In genomic region chr10:12041766-12042408, GRCh38 we compare ENCODE assay signal across 8 cellular contexts. TPM values are rescaled to one million over a fixed set of nuclear protein-coding genes. Genes with fewer than 3 reads are reported as not detected.
DNase-seq lines count a peak whose midpoint lies in the region; ATAC-seq and TF ChIP-seq lines count a peak whose summit lies in the region.

No MANE protein-coding gene starts in this region.

- POLR2A ChIA-PET in HEK293 (lab: Yijun Ruan, JAX), result interaction anchor here (0.5 to 2.9 kb wide), 9 partner anchors 8 to 65 kb away, joined by 3 to 40 read pairs (median 4); partner anchors contain the start of gene DHTKD1

- H3K36me3 ChIP-seq in HEK293 (ENCODE audit: control insufficient read depth in 2 of 2, insufficient read depth in 1 of 2, low read length in 2 of 2), result no peaks in the 10 kb centered on the region; a peak in 1 of 3 replicates
- no peaks in the 10 kb centered on the region for H3K36me3 ChIP-seq in colonic mucosa
- H3K36me3 ChIP-seq in mesodermal cell (ENCODE audit: control insufficient read depth, insufficient read depth, low read length), result peaks cover 6% of the 10 kb centered on the region

- no peak for ATAC-seq in HG03108 (IDR thresholded peaks at IDR 0.05; ENCODE audit: unreplicated experiment)

- DNase-seq in DMS 273 (lab: John Stamatoyannopoulos, UW; ENCODE audit: unreplicated experiment) (peak; percentile 30), SW 1271 (lab: John Stamatoyannopoulos, UW) (peak; percentile 7 to 12), colonic mucosa (peak; percentile 51), DMS153 (lab: John Stamatoyannopoulos, UW) (no peak)

- H3K27ac ChIP-seq in HEK293 (ENCODE audit: extremely low read depth, low read depth, low read length) (peak overlapping the region; percentile 100), colonic mucosa (peak overlapping the region; percentile 92), mesodermal cell (ENCODE audit: low read depth, low read length, severe bottlenecking) (peak overlapping the region; percentile 100)

- peaks cover 23% of the 10 kb centered on the region for H3K36me3 Mint-ChIP-seq in stimulated activated naive CD8-positive, alpha-beta T cell treated with anti-CD3 and anti-CD28 coated beads, Interleukin-15, Interleukin-2, amounts not matched to agents 100 ng/mL and 50 ng/mL, for 24 hours (ENCODE audit: low read depth)

- intact Hi-C loops in colonic mucosa (cut with DNase I), result no loop called here

- H3K27me3 ChIP-seq in colonic mucosa, result no peaks in the 10 kb centered on the region

- no peaks in the 10 kb centered on the region for H3K27me3 Mint-ChIP-seq in stimulated activated naive CD8-positive, alpha-beta T cell treated with anti-CD3 and anti-CD28 coated beads, Interleukin-15, Interleukin-2, amounts not matched to agents 100 ng/mL and 50 ng/mL, for 24 hours

- CTCF ChIA-PET in HEK293 (lab: Yijun Ruan, JAX), result interaction anchor here (0.6 to 1.7 kb wide), 3 partner anchors 28 to 1950 kb away, joined by 3 to 6 read pairs (median 6); no protein-coding TSS in a partner anchor

- H3K9me3 ChIP-seq in HEK293 (ENCODE audit: control insufficient read depth, insufficient read depth, low read depth, low read length) (no peaks in the 10 kb centered on the region), colonic mucosa (no peaks in the 10 kb centered on the region), mesodermal cell (ENCODE audit: control insufficient read depth, low read length) (peaks cover 4% of the 10 kb centered on the region)

- H3K4me1 ChIP-seq in HEK293 (ENCODE audit: control insufficient read depth, insufficient read depth, low read length) (peaks cover 10% of the 10 kb centered on the region), colonic mucosa (peaks cover 5% of the 10 kb centered on the region), mesodermal cell (ENCODE audit: control insufficient read depth, insufficient read depth, low read length, poor library complexity, severe bottlenecking) (no peaks in the 10 kb centered on the region)

- H3K9me3 Mint-ChIP-seq in stimulated activated naive CD8-positive, alpha-beta T cell treated with anti-CD3 and anti-CD28 coated beads, Interleukin-15, Interleukin-2, amounts not matched to agents 100 ng/mL and 50 ng/mL, for 24 hours, result no peaks in the 10 kb centered on the region

- WGBS in mesodermal cell (ENCODE audit: insufficient coverage in 2 of 2), 2 experiments, result 2% methylated on average over 13 to 23 of the region's 26 CpGs

- peaks cover 46% of the 10 kb centered on the region for H3K4me1 Mint-ChIP-seq in stimulated activated naive CD8-positive, alpha-beta T cell treated with anti-CD3 and anti-CD28 coated beads, Interleukin-15, Interleukin-2, amounts not matched to agents 100 ng/mL and 50 ng/mL, for 24 hours (ENCODE audit: low read depth)

- no peak for TF ChIP-seq CTCF in HEK293 (tag by site-specific recombination; IDR thresholded peaks at IDR 0.05)
- no peak for TF ChIP-seq CTCF in colonic mucosa (IDR thresholded peaks at IDR 0.05)

- peak overlapping the region; percentile 100 for H3K27ac Mint-ChIP-seq in stimulated activated naive CD8-positive, alpha-beta T cell treated with anti-CD3 and anti-CD28 coated beads, Interleukin-15, Interleukin-2, amounts not matched to agents 100 ng/mL and 50 ng/mL, for 24 hours

- H3K4me3 ChIP-seq in HEK293 (ENCODE audit: low read depth, low read length) (peak overlapping the region; percentile 87), colonic mucosa (peak overlapping the region; percentile 99), mesodermal cell (ENCODE audit: extremely low read depth, insufficient read depth, low read length, poor library complexity, severe bottlenecking) (peak overlapping the region; percentile 99)

- H3K4me3 Mint-ChIP-seq in stimulated activated naive CD8-positive, alpha-beta T cell treated with anti-CD3 and anti-CD28 coated beads, Interleukin-15, Interleukin-2, amounts not matched to agents 100 ng/mL and 50 ng/mL, for 24 hours, result peak overlapping the region; percentile 94

- H3K9ac ChIP-seq in colonic mucosa (ENCODE audit: low read depth in 2 of 2, low read length in 2 of 2), result peak overlapping the region; percentile 94 to 100

TF ChIP-seq in HEK293, 187 proteins besides CTCF, POLR2A, EP300 and RAD21 (continues in another document):
- TF ChIP-seq ZNF558 (tag by site-specific recombination; IDR thresholded peaks at IDR 0.05) (no peak), ZNF324 (tag by site-specific recombination; IDR thresholded peaks at IDR 0.05) (no peak), ZNF302 (tag by site-specific recombination; IDR thresholded peaks at IDR 0.05; ENCODE audit: low read depth) (no peak), ZNF398 (tag by site-specific recombination; IDR thresholded peaks at IDR 0.05) (peak; percentile 92), ZNF677 (tag by site-specific recombination; IDR thresholded peaks at IDR 0.05) (no peak), ZNF24 (tag by site-specific recombination; IDR thresholded peaks at IDR 0.05) (no peak), BCL11A (tag by site-specific recombination; IDR thresholded peaks at IDR 0.05; ENCODE audit: low read depth) (no peak), YY2 (tag by site-specific recombination; IDR thresholded peaks at IDR 0.05) (no peak), ZNF221 (tag by site-specific recombination; IDR thresholded peaks at IDR 0.05; ENCODE audit: borderline replicate concordance) (no peak), KLF1 (tag by site-specific recombination; IDR thresholded peaks at IDR 0.05) (0 out of 2 replicates have a peak, but pooled peaks have one; percentile 8), HOXA7 (CRISPR knock-in tag; IDR thresholded peaks at IDR 0.05; ENCODE audit: borderline replicate concordance) (no peak), ZNF473 (tag by site-specific recombination; IDR thresholded peaks at IDR 0.05) (no peak), ZNF623 (tag by site-specific recombination; IDR thresholded peaks at IDR 0.05) (no peak)
- TF ChIP-seq, protein P1, sequence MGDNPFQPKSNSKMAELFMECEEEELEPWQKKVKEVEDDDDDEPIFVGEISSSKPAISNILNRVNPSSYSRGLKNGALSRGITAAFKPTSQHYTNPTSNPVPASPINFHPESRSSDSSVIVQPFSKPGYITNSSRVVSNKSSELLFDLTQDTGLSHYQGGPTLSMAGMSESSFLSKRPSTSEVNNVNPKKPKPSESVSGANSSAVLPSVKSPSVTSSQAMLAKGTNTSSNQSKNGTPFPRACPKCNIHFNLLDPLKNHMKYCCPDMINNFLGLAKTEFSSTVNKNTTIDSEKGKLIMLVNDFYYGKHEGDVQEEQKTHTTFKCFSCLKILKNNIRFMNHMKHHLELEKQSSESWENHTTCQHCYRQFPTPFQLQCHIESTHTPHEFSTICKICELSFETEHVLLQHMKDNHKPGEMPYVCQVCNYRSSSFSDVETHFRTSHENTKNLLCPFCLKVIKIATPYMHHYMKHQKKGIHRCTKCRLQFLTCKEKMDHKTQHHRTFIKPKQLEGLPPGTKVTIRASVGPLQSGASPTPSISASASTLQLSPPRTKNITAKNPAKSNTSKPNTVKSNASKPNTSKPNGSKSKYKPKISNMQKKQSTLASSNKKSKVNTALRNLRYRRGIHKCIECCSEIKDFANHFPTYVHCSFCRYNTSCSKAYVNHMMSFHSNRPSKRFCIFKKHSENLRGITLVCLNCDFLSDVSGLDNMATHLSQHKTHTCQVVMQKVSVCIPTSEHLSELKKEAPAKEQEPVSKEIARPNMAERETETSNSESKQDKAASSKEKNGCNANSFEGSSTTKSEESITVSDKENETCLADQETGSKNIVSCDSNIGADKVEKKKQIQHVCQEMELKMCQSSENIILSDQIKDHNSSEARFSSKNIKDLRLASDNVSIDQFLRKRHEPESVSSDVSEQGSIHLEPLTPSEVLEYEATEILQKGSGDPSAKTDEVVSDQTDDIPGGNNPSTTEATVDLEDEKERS (tag by site-specific recombination; IDR thresholded peaks at IDR 0.05), result no peak
- TF ChIP-seq, protein P2, sequence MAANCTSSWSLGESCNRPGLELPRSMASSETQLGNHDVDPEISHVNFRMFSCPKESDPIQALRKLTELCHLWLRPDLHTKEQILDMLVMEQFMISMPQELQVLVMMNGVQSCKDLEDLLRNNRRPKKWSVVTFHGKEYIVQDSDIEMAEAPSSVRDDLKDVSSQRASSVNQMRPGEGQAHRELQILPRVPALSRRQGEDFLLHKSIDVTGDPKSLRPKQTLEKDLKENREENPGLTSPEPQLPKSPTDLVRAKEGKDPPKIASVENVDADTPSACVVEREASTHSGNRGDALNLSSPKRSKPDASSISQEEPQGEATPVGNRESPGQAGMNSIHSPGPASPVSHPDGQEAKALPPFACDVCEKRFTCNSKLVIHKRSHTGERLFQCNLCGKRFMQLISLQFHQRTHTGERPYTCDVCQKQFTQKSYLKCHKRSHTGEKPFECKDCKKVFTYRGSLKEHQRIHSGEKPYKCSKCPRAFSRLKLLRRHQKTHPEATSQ (tag by site-specific recombination; IDR thresholded peaks at IDR 0.05), result no peak

RNA-seq across cellular contexts. Expression of gene UPF2, which starts 0.7 kb away (rescaled TPM):
- 10 to 100 TPM; 21.9 to 25.6 TPM for total RNA-seq in colonic mucosa
- polyA plus RNA-seq in mesodermal cell (2013, experiment 1 of 2), result 12.4 TPM
- polyA plus RNA-seq in mesodermal cell (2013, experiment 2 of 2), result 14.2 TPM

RNA-seq across cellular contexts. Expression of gene DHTKD1, which starts 26.9 kb away (rescaled TPM):
- total RNA-seq in colonic mucosa, result 10 to 100 TPM; 18.5 to 40.6 TPM
- 20.9 TPM for polyA plus RNA-seq in mesodermal cell (2013, experiment 1 of 2)
- 17.4 TPM for polyA plus RNA-seq in mesodermal cell (2013, experiment 2 of 2)
